In genomic region chr17:75654176-75654575, GRCh38 we compare ENCODE assay signal across 12 cellular contexts. TPM values are rescaled to one million over a fixed set of nuclear protein-coding genes. Genes with fewer than 3 reads are reported as not detected.
DNase-seq lines count a peak whose midpoint lies in the region; TF ChIP-seq lines count a peak whose summit lies in the region.
"Had no signal": no experiment of that assay in that cellular context is flagged by ENCODE, and none has a peak within 500 bp of the region (broad histone marks: within the 10 kb centered on the region; RNA-seq: fewer than 3 reads in every experiment).

No MANE protein-coding gene starts in this region.

- H3K4me1 ChIP-seq in esophagus squamous epithelium (no peaks in the 10 kb centered on the region), osteoblast (ENCODE audit: insufficient read depth, low read length) (no peaks in the 10 kb centered on the region)
- H3K4me1 ChIP-seq: upper lobe of right lung had no signal

- H3K27ac ChIP-seq in esophagus squamous epithelium = no peak overlapping the region
- no peak overlapping the region for H3K27ac ChIP-seq in osteoblast (ENCODE audit: low read depth, low read length)
- H3K27ac ChIP-seq: upper lobe of right lung had no signal

- H3K4me2 ChIP-seq in osteoblast (ENCODE audit: insufficient read depth, low read length) = no peak overlapping the region

- H3K9me3 ChIP-seq in esophagus squamous epithelium = no peaks in the 10 kb centered on the region
- H3K9me3 ChIP-seq in osteoblast (ENCODE audit: low read depth, low read length) = no peaks in the 10 kb centered on the region
- H3K9me3 ChIP-seq: upper lobe of right lung had no signal

- DNase-seq in EH (ENCODE audit: low read depth) = peak; percentile 3
- DNase-seq in NCI-H69 (lab: John Stamatoyannopoulos, UW) = peak; percentile 44
- no peak for DNase-seq in esophagus squamous epithelium (lab: John Stamatoyannopoulos, UW)
- no peak for DNase-seq in osteoblast (ENCODE audit: insufficient read length, low spot score, missing footprints)
- DNase-seq in NAMALWA (ENCODE audit: low spot score) = no peak
- DNase-seq in NCI-H1694 treated with DMSO at 0.1 percent for 48 hours (lab: John Stamatoyannopoulos, UW) = no peak
- DNase-seq in NCI-H2171 (lab: John Stamatoyannopoulos, UW) = no peak
- DNase-seq: activated naive CD4-positive, alpha-beta T cell; DMS79 treated with DMSO at 0.1 percent for 48 hours; effector memory CD4-positive, alpha-beta T cell had no signal

- TF ChIP-seq POLR2A in esophagus squamous epithelium (IDR thresholded peaks at IDR 0.05) = no peak

- H2AFZ ChIP-seq in osteoblast (ENCODE audit: low read length) = no peak overlapping the region

- H3K79me2 ChIP-seq in osteoblast (ENCODE audit: insufficient read depth, low read length) = no peaks in the 10 kb centered on the region

- H3K36me3 ChIP-seq in esophagus squamous epithelium = peaks cover 0 to 75% (median 15%) of the 10 kb centered on the region in 3 donors
- H3K36me3 ChIP-seq in osteoblast (ENCODE audit: insufficient read depth, low read length) = peaks cover 37% of the 10 kb centered on the region

- H3K27me3 ChIP-seq in esophagus squamous epithelium (no peaks in the 10 kb centered on the region), osteoblast (ENCODE audit: insufficient read depth, low read length) (no peaks in the 10 kb centered on the region)
- H3K27me3 ChIP-seq: upper lobe of right lung had no signal

- 34 to 57% methylated on average over 2 of the region's 2 CpGs for WGBS in esophagus squamous epithelium, 2 donors

- H3K4me3 ChIP-seq in esophagus squamous epithelium = no peak overlapping the region
- no peak overlapping the region for H3K4me3 ChIP-seq in osteoblast (ENCODE audit: insufficient read depth, low read length)
- H3K4me3 ChIP-seq: upper lobe of right lung had no signal

- no peaks in the 10 kb centered on the region for H4K20me1 ChIP-seq in osteoblast (ENCODE audit: insufficient read depth, low read length)

- intact Hi-C loops in esophagus squamous epithelium (cut with DNase I) = no loop called here

- TF ChIP-seq CTCF in esophagus squamous epithelium (IDR thresholded peaks at IDR 0.05) (peak in 4 of 6 experiments; percentile 23 to 42 (median 37)), osteoblast (IDR thresholded peaks at IDR 0.05; ENCODE audit: extremely low read depth, low read depth, low read length) (peak; percentile 28)

RNA-seq across cellular contexts. Expression of gene RECQL5, which starts 12.8 kb away (rescaled TPM):
- total RNA-seq in esophagus squamous epithelium (10 to 100 TPM; 25.1 to 82.8 (median 34.0) TPM), osteoblast (17.7 and 24.5 TPM in 2 replicates)

RNA-seq across cellular contexts. Expression of gene SAP30BP, which starts 13.0 kb away (rescaled TPM):
- 10 to 100 TPM; 33.9 to 72.7 (median 44.4) TPM for total RNA-seq in esophagus squamous epithelium
- 48.1 and 60.7 TPM in 2 replicates for total RNA-seq in osteoblast

RNA-seq across cellular contexts. Expression of gene SMIM5, which starts 20.9 kb away (rescaled TPM):
- total RNA-seq in esophagus squamous epithelium (10 to 100 TPM in 1 of 4 donors, 1 to 10 TPM in 3; 7.4 to 16.8 (median 8.6) TPM), osteoblast (under 0.01 TPM in 1 of 2 replicates, not detected in the other)
- total RNA-seq: pulmonary artery endothelial cell had no signal

Comparison
In these comparisons a context has a peak if more than half of its experiments do, and no peak if none do; other contexts are left out.
1. DNase-seq: peak in EH (single experiment) and NCI-H69 (single experiment); none in esophagus squamous epithelium (single experiment), osteoblast (single experiment), NAMALWA (single experiment), NCI-H1694 treated with DMSO at 0.1 percent for 48 hours (single experiment) and NCI-H2171 (single experiment).